Comparison of ENCODE assay signal across 25 cellular contexts in genomic region chr22:18947905-18948304, GRCh38. TPM values are rescaled to one million over a fixed set of nuclear protein-coding genes. Genes with fewer than 3 reads are reported as not detected.
DNase-seq lines count a peak whose midpoint lies in the region; ATAC-seq and TF ChIP-seq lines count a peak whose summit lies in the region.
"Had no signal": no experiment of that assay in that cellular context is flagged by ENCODE, and none has a peak within 500 bp of the region (broad histone marks: within the 10 kb centered on the region; RNA-seq: fewer than 3 reads in every experiment).

No MANE protein-coding gene starts in this region.

- H3K23me2 ChIP-seq in H9 (ENCODE audit: insufficient read length, low read depth, low read length, poor library complexity, severe bottlenecking): no peaks in the 10 kb centered on the region

- H3K27ac Mint-ChIP-seq in CD14-positive monocyte: no peak overlapping the region
- peak overlapping the region; percentile 31 to 99 (median 99); a peak in 6 of 7 replicates for H3K27ac Mint-ChIP-seq in H9
- H3K27ac Mint-ChIP-seq in neural progenitor cell: peak overlapping the region; percentile 46
- H3K27ac Mint-ChIP-seq in activated CD8-positive, alpha-beta T cell treated with anti-CD3 and anti-CD28 coated beads, Interleukin-2, amount 10 ng/mL, durations not matched to agents 7 days and 5 days: no peak overlapping the region
- H3K27ac Mint-ChIP-seq: activated CD4-positive, alpha-beta memory T cell treated with anti-CD3 and anti-CD28 coated beads for 36 hours; CD8-positive, alpha-beta T cell; dendritic cell treated with granulocyte-macrophage colony-stimulating factor and Interleukin-4, amounts not matched to agents 40 ng/mL and 50 ng/mL, for 4 days; stimulated activated effector memory CD8-positive, alpha-beta T cell treated with anti-CD3 and anti-CD28 coated beads, Interleukin-12 subunit alpha, Interleukin-12 subunit beta, amount 100 ng/mL, for 72 hours; T-helper 17 cell had no signal

- H3K14ac ChIP-seq in H9 (ENCODE audit: insufficient read depth, low read length): peak overlapping the region; percentile 56

- H3K79me1 ChIP-seq in H9 (ENCODE audit: insufficient read depth, low read depth, low read length, poor library complexity, severe bottlenecking): no peaks in the 10 kb centered on the region

- H3K4me2 ChIP-seq in H9 (ENCODE audit: insufficient read depth, insufficient read length, low read length) (no peak overlapping the region), neural progenitor cell (no peak overlapping the region)

- intact Hi-C loops in CD14-positive monocyte (cut with micrococcal nuclease): no loop called here

- no peak overlapping the region for H2AK5ac ChIP-seq in H9 (ENCODE audit: insufficient read length, low read length)

- H3K4ac ChIP-seq in H9 (ENCODE audit: low read depth, low read length): no peak overlapping the region; the same call in 1 of the 2 replicates

- no peak overlapping the region for H3K56ac ChIP-seq in H9 (ENCODE audit: insufficient read length, low read depth, low read length)

- no peaks in the 10 kb centered on the region for H3K4me1 Mint-ChIP-seq in CD14-positive monocyte
- H3K4me1 Mint-ChIP-seq in H9: peaks cover 28 to 29% of the 10 kb centered on the region in 2 experiments
- H3K4me1 Mint-ChIP-seq in neural progenitor cell: peaks cover 21% of the 10 kb centered on the region
- no peaks in the 10 kb centered on the region for H3K4me1 Mint-ChIP-seq in activated CD8-positive, alpha-beta T cell treated with anti-CD3 and anti-CD28 coated beads, Interleukin-2, amount 10 ng/mL, durations not matched to agents 7 days and 5 days (ENCODE audit: low read depth)
- H3K4me1 Mint-ChIP-seq: stimulated activated effector memory CD8-positive, alpha-beta T cell treated with anti-CD3 and anti-CD28 coated beads, Interleukin-12 subunit alpha, Interleukin-12 subunit beta, amount 100 ng/mL, for 72 hours; T-helper 17 cell had no signal

- DNase-seq in CD14-positive monocyte (ENCODE audit: low spot score) (peak; percentile 31), H9 (peak; percentile 49), neural progenitor cell (ENCODE audit: low spot score) (no peak), NCI-H2227 treated with DMSO at 0.1 percent for 48 hours (lab: John Stamatoyannopoulos, UW) (no peak)
- DNase-seq in activated CD8-positive, alpha-beta T cell treated with anti-CD3 and anti-CD28 coated beads, Interleukin-2, amount 10 ng/mL, durations not matched to agents 7 days and 5 days: no peak
- DNase-seq: activated CD4-positive, alpha-beta memory T cell treated with anti-CD3 and anti-CD28 coated beads for 36 hours; activated naive CD4-positive, alpha-beta T cell; activated T-cell treated with anti-CD3 and anti-CD28 coated beads for 4 hours; CD8-positive, alpha-beta T cell; foreskin fibroblast; NCI-H1105 treated with DMSO at 0.1 percent for 48 hours; NCI-H2081 treated with DMSO at 0.1 percent for 48 hours; NCI-H510A; occipital lobe; T-helper 17 cell; testis had no signal

- peak overlapping the region in 1 of 2 donors; percentile 46 for H3K4me3 Mint-ChIP-seq in CD14-positive monocyte
- H3K4me3 Mint-ChIP-seq in H9: peak overlapping the region; percentile 48 to 70; a peak in 3 of 5 replicates
- H3K4me3 Mint-ChIP-seq in neural progenitor cell: no peak overlapping the region
- no peak overlapping the region for H3K4me3 Mint-ChIP-seq in activated CD8-positive, alpha-beta T cell treated with anti-CD3 and anti-CD28 coated beads, Interleukin-2, amount 10 ng/mL, durations not matched to agents 7 days and 5 days
- H3K4me3 Mint-ChIP-seq: activated CD4-positive, alpha-beta memory T cell treated with anti-CD3 and anti-CD28 coated beads for 36 hours; CD8-positive, alpha-beta T cell; dendritic cell treated with granulocyte-macrophage colony-stimulating factor and Interleukin-4, amounts not matched to agents 40 ng/mL and 50 ng/mL, for 4 days; stimulated activated effector memory CD8-positive, alpha-beta T cell treated with anti-CD3 and anti-CD28 coated beads, Interleukin-12 subunit alpha, Interleukin-12 subunit beta, amount 100 ng/mL, for 72 hours; T-helper 17 cell had no signal

- H4K5ac ChIP-seq in H9 (ENCODE audit: insufficient read length, low read depth, low read length): no peak overlapping the region

- no peak for TF ChIP-seq CTCF in CD14-positive monocyte (IDR thresholded peaks at IDR 0.05)
- no peak for TF ChIP-seq CTCF in H9 (conservative IDR thresholded peaks at IDR 0.05)
- no peak for TF ChIP-seq CTCF in neural progenitor cell (IDR thresholded peaks at IDR 0.05)

- no peak overlapping the region for H2BK120ac ChIP-seq in H9 (ENCODE audit: low read depth, low read length, poor library complexity, severe bottlenecking)

- no peak overlapping the region for H3K9ac ChIP-seq in H9 (ENCODE audit: extremely low read depth, insufficient read length, low read length)
- H3K9ac ChIP-seq in iPS-15b (ENCODE audit: low read depth, low read length): peak overlapping the region; percentile 60
- no peak overlapping the region for H3K9ac ChIP-seq in neural progenitor cell

- H3K9me3 ChIP-seq in H9 (ENCODE audit: control insufficient read depth, low read depth, low read length) (no peaks in the 10 kb centered on the region), iPS-15b (ENCODE audit: control insufficient read depth, insufficient read depth, low read length) (no peaks in the 10 kb centered on the region), neural progenitor cell (ENCODE audit: low read depth) (no peaks in the 10 kb centered on the region)
- H3K9me3 ChIP-seq: Peyer's patch, testis had no signal

- H4K8ac ChIP-seq in H9 (replicated peaks; ENCODE audit: insufficient read length, low read depth, low read length): no peak overlapping the region

- H3K9me3 Mint-ChIP-seq in CD14-positive monocyte (no peaks in the 10 kb centered on the region), H9 (no peaks in the 10 kb centered on the region; a peak in 1 of 5 replicates), neural progenitor cell (no peaks in the 10 kb centered on the region)
- H3K9me3 Mint-ChIP-seq in activated CD8-positive, alpha-beta T cell treated with anti-CD3 and anti-CD28 coated beads, Interleukin-2, amount 10 ng/mL, durations not matched to agents 7 days and 5 days (ENCODE audit: insufficient read depth): no peaks in the 10 kb centered on the region
- H3K9me3 Mint-ChIP-seq: activated CD4-positive, alpha-beta memory T cell treated with anti-CD3 and anti-CD28 coated beads for 36 hours; CD8-positive, alpha-beta T cell; dendritic cell treated with granulocyte-macrophage colony-stimulating factor and Interleukin-4, amounts not matched to agents 40 ng/mL and 50 ng/mL, for 4 days; stimulated activated effector memory CD8-positive, alpha-beta T cell treated with anti-CD3 and anti-CD28 coated beads, Interleukin-12 subunit alpha, Interleukin-12 subunit beta, amount 100 ng/mL, for 72 hours had no signal

- CTCF ChIA-PET in activated CD8-positive, alpha-beta T cell treated with anti-CD3 and anti-CD28 coated beads, Interleukin-2, amount 10 ng/mL, durations not matched to agents 7 days and 5 days (lab: Charles Lee): no interaction called here

- H3K79me2 ChIP-seq in H9 (ENCODE audit: insufficient read depth, low read length): no peaks in the 10 kb centered on the region
- no peaks in the 10 kb centered on the region for H3K79me2 ChIP-seq in neural progenitor cell (ENCODE audit: low read depth)

- H3K27me3 ChIP-seq in H9 (ENCODE audit: insufficient read depth, low read length) (no peaks in the 10 kb centered on the region), iPS-15b (ENCODE audit: control insufficient read depth, insufficient read depth, low read length) (no peaks in the 10 kb centered on the region), neural progenitor cell (no peaks in the 10 kb centered on the region)
- H3K27me3 ChIP-seq: Peyer's patch, testis had no signal

- peaks cover 5% of the 10 kb centered on the region for H3F3A ChIP-seq in neural progenitor cell (ENCODE audit: low read depth)

- H2AFZ ChIP-seq in H9 (ENCODE audit: low read length) (no peak overlapping the region), neural progenitor cell (replicated peaks) (no peak overlapping the region)

- no CpG with 5 or more reads among the region's 12 CpGs for WGBS in H9 (ENCODE audit: extremely low coverage, insufficient read length, low lambda C conversion rate)

- H3K36me3 Mint-ChIP-seq in CD14-positive monocyte (no peaks in the 10 kb centered on the region), H9 (ENCODE audit: insufficient read depth in 1 of 3, low read depth in 3 of 3) (peaks cover 0 to 19% (median 14%) of the 10 kb centered on the region in 3 experiments; a peak in 4 of 7 replicates), neural progenitor cell (no peaks in the 10 kb centered on the region)
- no peaks in the 10 kb centered on the region for H3K36me3 Mint-ChIP-seq in activated CD8-positive, alpha-beta T cell treated with anti-CD3 and anti-CD28 coated beads, Interleukin-2, amount 10 ng/mL, durations not matched to agents 7 days and 5 days (ENCODE audit: low read depth)
- H3K36me3 Mint-ChIP-seq: activated CD4-positive, alpha-beta memory T cell treated with anti-CD3 and anti-CD28 coated beads for 36 hours; CD8-positive, alpha-beta T cell; stimulated activated effector memory CD8-positive, alpha-beta T cell treated with anti-CD3 and anti-CD28 coated beads, Interleukin-12 subunit alpha, Interleukin-12 subunit beta, amount 100 ng/mL, for 72 hours had no signal

- POLR2A ChIA-PET in activated CD8-positive, alpha-beta T cell treated with anti-CD3 and anti-CD28 coated beads, Interleukin-2, amount 10 ng/mL, durations not matched to agents 7 days and 5 days (lab: Charles Lee): no interaction called here

- no peak overlapping the region for H4K91ac ChIP-seq in H9 (ENCODE audit: insufficient read length, low read depth, low read length)

- H3K36me3 ChIP-seq in iPS-15b (ENCODE audit: control insufficient read depth, insufficient read depth, low read length) (peaks cover 2% of the 10 kb centered on the region), neural progenitor cell (no peaks in the 10 kb centered on the region)
- H3K36me3 ChIP-seq: Peyer's patch had no signal

- H3K4me3 ChIP-seq in iPS-15b (ENCODE audit: low read depth, low read length) (no peak overlapping the region), neural progenitor cell (no peak overlapping the region)
- H3K4me3 ChIP-seq: Peyer's patch, testis had no signal

- H2BK20ac ChIP-seq in H9 (ENCODE audit: low read depth, low read length, poor library complexity, severe bottlenecking): no peak overlapping the region

- H3K18ac ChIP-seq in H9 (ENCODE audit: insufficient read length, low read depth, low read length): peak overlapping the region; percentile 83

- peak overlapping the region; percentile 45 for H2BK12ac ChIP-seq in H9 (ENCODE audit: insufficient read length, low read depth, low read length)

- no peaks in the 10 kb centered on the region for H3K4me1 ChIP-seq in H9 (ENCODE audit: insufficient read depth, low read length)
- no peaks in the 10 kb centered on the region for H3K4me1 ChIP-seq in iPS-15b (ENCODE audit: control insufficient read depth, insufficient read depth, low read length)
- H3K4me1 ChIP-seq in neural progenitor cell: peaks cover 5% of the 10 kb centered on the region
- H3K4me1 ChIP-seq: Peyer's patch, testis had no signal

- H3K27me3 Mint-ChIP-seq in CD14-positive monocyte (ENCODE audit: low read depth in 3 of 3) (peaks cover 7 to 10% (median 7%) of the 10 kb centered on the region in 3 donors), H9 (ENCODE audit: low read depth) (0 out of 2 replicates have a peak, but pooled peaks cover 2% of the 10 kb centered on the region), neural progenitor cell (ENCODE audit: insufficient read depth, low read depth) (no peaks in the 10 kb centered on the region)
- peaks cover 13% of the 10 kb centered on the region for H3K27me3 Mint-ChIP-seq in activated CD8-positive, alpha-beta T cell treated with anti-CD3 and anti-CD28 coated beads, Interleukin-2, amount 10 ng/mL, durations not matched to agents 7 days and 5 days (ENCODE audit: low read depth)

- no peak overlapping the region for H3T11ph ChIP-seq in H9 (ENCODE audit: low read length)

- H4K20me1 ChIP-seq in H9 (ENCODE audit: control insufficient read depth, insufficient read depth, insufficient read length) (no peaks in the 10 kb centered on the region), neural progenitor cell (ENCODE audit: low read depth) (no peaks in the 10 kb centered on the region)

- no peak overlapping the region for H3K23ac ChIP-seq in H9 (ENCODE audit: insufficient read length, low read depth, low read length)

- no peak overlapping the region for H2BK5ac ChIP-seq in H9 (ENCODE audit: insufficient read length, low read length)

- H3K27ac ChIP-seq in H9 (ENCODE audit: insufficient read length, low read depth, low read length) (no peak overlapping the region), neural progenitor cell (no peak overlapping the region)
- H3K27ac ChIP-seq: Peyer's patch, testis, VCaP had no signal

- no peak for ATAC-seq in HG03571 (IDR thresholded peaks at IDR 0.05; ENCODE audit: unreplicated experiment)
- no peak for ATAC-seq in activated CD8-positive, alpha-beta T cell treated with anti-CD3 and anti-CD28 coated beads, Interleukin-2, amount 10 ng/mL, durations not matched to agents 7 days and 5 days
- no peak for ATAC-seq in GM21619 (IDR thresholded peaks at IDR 0.05; ENCODE audit: unreplicated experiment)
- ATAC-seq: CD8-positive, alpha-beta T cell; HCT116; stimulated activated effector memory CD8-positive, alpha-beta T cell treated with anti-CD3 and anti-CD28 coated beads, Interleukin-12 subunit alpha, Interleukin-12 subunit beta, amount 100 ng/mL, for 72 hours; T-helper 17 cell had no signal

- H2BK15ac ChIP-seq in H9 (ENCODE audit: low read depth, low read length): no peak overlapping the region

RNA-seq across cellular contexts. Expression of gene PRODH, which starts 11.8 kb away (rescaled TPM):
- polyA plus RNA-seq in CD14-positive monocyte: not detected
- total RNA-seq in H9 (2021) (51.2 and 54.3 TPM in 2 replicates), neural progenitor cell (ENCODE audit: low replicate concordance) (9.3 and 18.8 TPM in 2 replicates)
- not detected for total RNA-seq in activated CD8-positive, alpha-beta T cell treated with anti-CD3 and anti-CD28 coated beads, Interleukin-2, amount 10 ng/mL, durations not matched to agents 7 days and 5 days
- total RNA-seq: CD8-positive, alpha-beta T cell; T-helper 17 cell had no signal
- polyA plus RNA-seq: AG04450 had no signal

RNA-seq across cellular contexts. Expression of gene DGCR6, which starts 41.8 kb away (rescaled TPM):
- polyA plus RNA-seq in CD14-positive monocyte: under 1 TPM; 0.17 to 0.36 TPM
- total RNA-seq in H9 (2021) (1.8 and 2.2 TPM in 2 replicates), neural progenitor cell (ENCODE audit: low replicate concordance) (4.2 and 5.2 TPM in 2 replicates)
- total RNA-seq in activated CD8-positive, alpha-beta T cell treated with anti-CD3 and anti-CD28 coated beads, Interleukin-2, amount 10 ng/mL, durations not matched to agents 7 days and 5 days: 1 to 10 TPM; 1.2 to 1.3 TPM

Comparison
In these comparisons a context has a peak if more than half of its experiments do, and no peak if none do; other contexts are left out.
1. DNase-seq: peak in CD14-positive monocyte (single experiment) and H9 (single experiment); none in neural progenitor cell (single experiment), NCI-H2227 treated with DMSO at 0.1 percent for 48 hours (single experiment) and activated CD8-positive, alpha-beta T cell treated with anti-CD3 and anti-CD28 coated beads, Interleukin-2, amount 10 ng/mL, durations not matched to agents 7 days and 5 days (single experiment).
2. H3K27ac Mint-ChIP-seq: peak in H9 (3 of 3) and neural progenitor cell (single experiment); none in CD14-positive monocyte (0 of 7) and activated CD8-positive, alpha-beta T cell treated with anti-CD3 and anti-CD28 coated beads, Interleukin-2, amount 10 ng/mL, durations not matched to agents 7 days and 5 days (single experiment).
3. H3K4me3 Mint-ChIP-seq: peak in H9 (2 of 2); none in neural progenitor cell (single experiment) and activated CD8-positive, alpha-beta T cell treated with anti-CD3 and anti-CD28 coated beads, Interleukin-2, amount 10 ng/mL, durations not matched to agents 7 days and 5 days (single experiment).